6 cellular contexts compared by ENCODE assay signal in genomic region chr12:76505050-76505449, GRCh38.
"Had no signal": no experiment of that assay in that cellular context is flagged by ENCODE, and none has a peak within 500 bp of the region (broad histone marks: within the 10 kb centered on the region; RNA-seq: fewer than 3 reads in every experiment).

No MANE protein-coding gene starts in this region.

- H3K4me3 ChIP-seq: HAP-1 had no signal

- H3K9me3 ChIP-seq: HAP-1 had no signal

- H3K36me3 ChIP-seq: HAP-1 had no signal

- DNase-seq: GOT3, H7, KBM-7 had no signal

- ATAC-seq: HCT116 had no signal

- FAIRE-seq: HTR-8/SVneo had no signal
